ENCODE assay signal across 7 cellular contexts in genomic region chr20:62006482-62006881, GRCh38.
"Had no signal": no experiment of that assay in that cellular context is flagged by ENCODE, and none has a peak within 500 bp of the region (broad histone marks: within the 10 kb centered on the region; RNA-seq: fewer than 3 reads in every experiment).

No MANE protein-coding gene starts in this region.

- DNase-seq: H9, HCEC 1CT, IMR-90 had no signal

- FAIRE-seq: H1, H54, K562 had no signal

- H2AFZ ChIP-seq: GM23338 had no signal

- ATAC-seq: GM23338, K562 had no signal

- H3K4me3 ChIP-seq: GM23338, K562 had no signal

- H3K4me2 ChIP-seq: GM23338 had no signal
